8 cellular contexts compared by ENCODE assay signal in the genomic region with DNA sequence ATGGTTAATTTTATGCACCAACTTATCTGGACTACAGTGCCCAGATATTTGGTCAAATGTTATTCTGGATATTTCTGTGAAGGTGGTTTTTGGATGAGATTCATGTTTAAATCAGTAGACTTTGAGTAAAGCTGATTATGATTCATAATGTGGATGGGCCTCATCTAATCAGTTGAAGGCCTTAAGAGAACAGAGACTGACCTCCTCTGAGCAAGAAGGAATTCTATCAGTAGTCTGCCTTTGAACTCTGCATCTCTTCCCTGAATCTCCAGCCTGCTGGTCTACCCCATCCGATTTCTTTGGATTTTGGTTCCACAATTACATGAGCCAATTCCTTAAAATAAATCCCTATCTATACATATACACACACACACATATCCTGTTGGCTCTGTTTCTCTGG.
"Had no signal": no experiment of that assay in that cellular context is flagged by ENCODE, and none has a peak within 500 bp of the region (broad histone marks: within the 10 kb centered on the region; RNA-seq: fewer than 3 reads in every experiment).

No MANE protein-coding gene starts in this region.

- H3K4me3 ChIP-seq: GM12878 had no signal

- FAIRE-seq: G401.6, GM12878, GM12891, GM12892, GM18507, GM19239 had no signal

- ATAC-seq: GM12878 had no signal

- DNase-seq: GDM1, GF-D8 had no signal
